ENCODE assay signal across 8 cellular contexts in the genomic region with DNA sequence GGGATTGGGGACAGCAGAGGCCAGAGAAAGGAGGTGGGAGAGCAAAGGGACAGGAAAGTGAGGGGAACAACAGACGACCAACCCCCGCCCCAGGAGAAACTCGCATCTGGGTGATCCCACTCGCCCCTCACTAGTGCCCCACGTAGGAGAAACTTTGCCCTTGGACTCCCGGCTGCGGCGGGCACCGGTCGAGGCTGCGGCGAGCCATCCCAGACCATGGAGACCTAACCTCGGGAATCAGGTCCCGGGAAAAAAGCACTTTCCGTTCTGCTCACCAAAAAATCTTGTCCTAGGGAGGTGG.
A peak's percentile ranks its signal among the peaks of the same experiment; 100 is the strongest.
DNase-seq lines count a peak whose midpoint lies in the region; ATAC-seq and TF ChIP-seq lines count a peak whose summit lies in the region.

No MANE protein-coding gene starts in this region.

- in situ Hi-C loops in brain microvascular endothelial cell (cut with HindIII; ENCODE audit: low pct_ligation_motif_present, low sequenced_read_pairs), result no loop called here

- H3K9me3 ChIP-seq in muscle layer of colon (ENCODE audit: low read length), result no peaks in the 10 kb centered on the region

- H3K27me3 ChIP-seq in HL-60 (ENCODE audit: insufficient read depth, poor library complexity, severe bottlenecking), result no peaks in the 10 kb centered on the region
- H3K27me3 ChIP-seq in brain microvascular endothelial cell (replicated peaks), result peaks cover 58% of the 10 kb centered on the region
- peaks cover 50 to 74% of the 10 kb centered on the region in 2 donors for H3K27me3 ChIP-seq in muscle layer of colon (ENCODE audit: control insufficient read depth in 1 of 2, insufficient read depth in 2 of 2, low read length in 2 of 2)

- H3K4me1 ChIP-seq in muscle layer of colon (ENCODE audit: insufficient read depth, low read length), result peaks cover 41% of the 10 kb centered on the region

- ATAC-seq in HG02798 (IDR thresholded peaks at IDR 0.05; ENCODE audit: poor library complexity, unreplicated experiment) (no peak), GM18505 (IDR thresholded peaks at IDR 0.05; ENCODE audit: unreplicated experiment) (no peak)

- H3K9ac ChIP-seq in muscle layer of colon (ENCODE audit: low read length), result no peak overlapping the region

- H3K27ac ChIP-seq in 22Rv1 (peak overlapping the region; percentile 57), HL-60 (replicated peaks) (peak overlapping the region; percentile 99), brain microvascular endothelial cell (no peak overlapping the region), muscle layer of colon (ENCODE audit: low read depth, low read length) (no peak overlapping the region)

- peak overlapping the region; percentile 73 for H3K4me3 ChIP-seq in HL-60 (replicated peaks; ENCODE audit: insufficient read depth, low read length)
- H3K4me3 ChIP-seq in brain microvascular endothelial cell (ENCODE audit: low read depth, low read length), result peak overlapping the region; percentile 60
- H3K4me3 ChIP-seq in muscle layer of colon (ENCODE audit: low read depth in 1 of 2, low read length in 2 of 2), result peak overlapping the region; percentile 7 to 50

- no peak for TF ChIP-seq CTCF in 22Rv1 (IDR thresholded peaks at IDR 0.05)
- TF ChIP-seq CTCF in HL-60 (IDR thresholded peaks at IDR 0.05; ENCODE audit: insufficient read depth, low read length), result no peak
- no peak for TF ChIP-seq CTCF in brain microvascular endothelial cell (IDR thresholded peaks at IDR 0.05; ENCODE audit: low read depth, low read length, missing control alignments)

- no peak for TF ChIP-seq POLR2A in GM18505 (IDR thresholded peaks at IDR 0.05; ENCODE audit: borderline replicate concordance, extremely low read depth, insufficient read depth, insufficient read length)

- no peak for DNase-seq in HL-60 (ENCODE audit: low read depth in 1 of 2, low spot score in 1 of 2)
- no peak for DNase-seq in brain microvascular endothelial cell
- no peak for DNase-seq in DMS53 treated with DMSO at 0.1 percent for 48 hours (lab: John Stamatoyannopoulos, UW; ENCODE audit: unreplicated experiment)
- no peak for DNase-seq in putamen (ENCODE audit: low spot score)

- H3K36me3 ChIP-seq in brain microvascular endothelial cell (replicated peaks) (no peaks in the 10 kb centered on the region), muscle layer of colon (ENCODE audit: insufficient read depth, low read length) (no peaks in the 10 kb centered on the region)

Comparison
In these comparisons a context has a peak if more than half of its experiments do, and no peak if none do; other contexts are left out.
1. H3K27ac ChIP-seq: peak in 22Rv1 (single experiment) and HL-60 (single experiment); none in brain microvascular endothelial cell (single experiment) and muscle layer of colon (single experiment).
2. Peak in every context shown above with its lines, with median percentiles within 50 percentile points of each other: H3K4me3 ChIP-seq.